In the genomic region with DNA sequence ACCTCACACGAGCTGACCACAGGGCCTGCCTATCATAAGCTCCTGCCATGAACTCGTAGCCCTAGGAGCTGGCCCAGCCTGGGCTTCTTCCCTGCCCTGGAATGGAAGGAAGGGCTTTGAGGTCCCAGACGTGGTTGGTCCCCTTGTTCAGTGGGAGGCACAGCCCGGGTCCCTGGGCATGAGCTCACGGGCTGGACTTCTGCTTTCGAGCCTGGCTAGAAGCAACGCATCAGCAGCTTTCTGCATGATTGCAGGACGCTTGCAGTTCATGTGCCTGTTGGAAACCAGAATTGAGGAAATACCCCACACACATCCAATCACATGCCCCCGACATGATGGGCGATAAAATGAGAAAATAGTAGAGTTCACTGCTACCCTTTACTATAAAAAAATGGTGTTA, we compare ENCODE assay signal across 1 cellular context.
TF ChIP-seq lines count a peak whose summit lies in the region.

No MANE protein-coding gene starts in this region.

TF ChIP-seq in H1, 55 proteins besides CTCF, POLR2A, EP300 and RAD21 (continued from another document):
- TF ChIP-seq SIN3A (conservative IDR thresholded peaks at IDR 0.05 in 1 of 2, IDR thresholded peaks at IDR 0.05 in 1 of 2; ENCODE audit: low read depth in 1 of 2, low read length in 2 of 2) (no peak), RBBP5 (IDR thresholded peaks at IDR 0.05; ENCODE audit: borderline replicate concordance, low read depth, low read length) (no peak), GABPA (IDR thresholded peaks at IDR 0.05; ENCODE audit: borderline replicate concordance, insufficient read depth, low read length) (no peak)
